10 cellular contexts compared by ENCODE assay signal in the genomic region with DNA sequence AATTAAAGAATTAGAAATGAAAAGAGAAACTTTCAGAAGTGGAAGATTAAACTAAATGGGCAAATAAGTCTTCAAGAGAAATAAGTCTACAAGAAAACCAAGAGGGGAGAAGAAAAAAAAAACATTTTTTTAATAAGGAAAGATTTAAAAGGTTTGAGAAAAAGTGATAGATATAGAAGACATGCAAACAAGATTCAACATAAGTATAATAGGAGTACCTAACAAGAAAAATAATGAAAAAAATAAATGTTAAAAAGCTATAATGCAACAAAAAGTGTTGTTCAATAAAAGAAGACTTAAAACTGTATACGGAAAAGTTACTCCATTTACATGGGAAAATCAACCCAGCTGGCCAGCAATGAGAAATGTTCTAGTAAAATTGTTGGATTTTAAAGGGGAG.
"Had no signal": no experiment of that assay in that cellular context is flagged by ENCODE, and none has a peak within 500 bp of the region (broad histone marks: within the 10 kb centered on the region; RNA-seq: fewer than 3 reads in every experiment).

No MANE protein-coding gene starts in this region.

- ATAC-seq: GM23338, HepG2, K562 had no signal

- DNase-seq: H9, HCEC 1CT, HFFc6, IMR-90, KG1 had no signal

- FAIRE-seq: H1, H54, HepG2, K562 had no signal

- H3K4me3 ChIP-seq: GM23338, K562 had no signal
